In genomic region chr13:95404141-95404882, GRCh38 we compare ENCODE assay signal across 8 cellular contexts.
DNase-seq lines count a peak whose midpoint lies in the region; ATAC-seq, FAIRE-seq and TF ChIP-seq lines count a peak whose summit lies in the region.

No MANE protein-coding gene starts in this region.

- H3K27me3 ChIP-seq in smooth muscle cell (ENCODE audit: low read depth): no peaks in the 10 kb centered on the region

- DNase-seq in A549 (ENCODE audit: low read depth in 1 of 2, low spot score in 1 of 2): peak; percentile 75 to 77
- DNase-seq in GM18507 (ENCODE audit: extremely low spot score, insufficient read length, low read depth): peak; percentile 83
- DNase-seq in NCI-H2107 treated with DMSO at 0.1 percent for 48 hours (lab: John Stamatoyannopoulos, UW; ENCODE audit: unreplicated experiment): peak; percentile 37
- DNase-seq in WTC11 (ENCODE audit: low spot score): peak; percentile 90
- DNase-seq in cardiac fibroblast (ENCODE audit: low read depth in 2 of 2): peak; percentile 80 to 82
- peak; percentile 57 to 71 (median 68) for DNase-seq in immature natural killer cell
- DNase-seq in smooth muscle cell (lab: John Stamatoyannopoulos, UW; ENCODE audit: unreplicated experiment): peak; percentile 37

- POLR2A ChIA-PET in A549 (lab: Yijun Ruan, JAX) (interaction anchor here (1.0 kb wide), 1 partner anchor 240 kb away, joined by 4 read pairs; the partner anchor contains the start of gene DZIP1), WTC11 (lab: Charles Lee) (interaction anchor here (1.0 to 1.6 kb wide), 3 partner anchors 45 to 215 kb away, joined by 4 to 7 read pairs (median 6); no protein-coding TSS in a partner anchor)

- TF ChIP-seq POLR2A in A549 (IDR thresholded peaks at IDR 0.05; ENCODE audit: low read length): no peak

- H3K36me3 ChIP-seq in smooth muscle cell (ENCODE audit: low read depth): no peaks in the 10 kb centered on the region

- H3K9me3 Mint-ChIP-seq in WTC11 (no peaks in the 10 kb centered on the region), immature natural killer cell (no peaks in the 10 kb centered on the region)

- H3K4me3 ChIP-seq in A549 (no peak overlapping the region), cardiac fibroblast (replicated peaks in 1 of 2; ENCODE audit: low read depth in 2 of 2, low read length in 2 of 2) (peak overlapping the region; percentile 43 to 44), smooth muscle cell (peak overlapping the region; percentile 46)

- H3K27ac ChIP-seq in A549 (peak overlapping the region; percentile 45 to 65; a peak in 4 of 6 replicates), smooth muscle cell (ENCODE audit: low read depth) (no peak overlapping the region)

- H3K4me3 Mint-ChIP-seq in WTC11: peak overlapping the region; percentile 74
- H3K4me3 Mint-ChIP-seq in immature natural killer cell: peak overlapping the region; percentile 81 to 97 (median 91)

- no peak overlapping the region for H3K9ac ChIP-seq in smooth muscle cell (ENCODE audit: low read depth)

- H3K4me1 Mint-ChIP-seq in WTC11: peaks cover 5% of the 10 kb centered on the region
- peaks cover 6 to 10% of the 10 kb centered on the region in 2 donors for H3K4me1 Mint-ChIP-seq in immature natural killer cell

- WGBS in A549 (ENCODE audit: missing lambda C conversion rate): 28% methylated on average over 24 of the region's 24 CpGs
- 10% methylated on average over 24 of the region's 24 CpGs for whole genome bisulfite sequencing in smooth muscle cell (ENCODE audit: low lambda C conversion rate)

- H3K4me2 ChIP-seq in A549 (peak overlapping the region; percentile 68), smooth muscle cell (peak overlapping the region; percentile 83)

- FAIRE-seq in A549 (lab: Jason Lieb, UNC) (no peak), GM18507 (lab: Jason Lieb, UNC) (peak; percentile 96)

- no peaks in the 10 kb centered on the region for H3F3A ChIP-seq in smooth muscle cell (ENCODE audit: low read depth)

- CTCF ChIA-PET in A549 (lab: Yijun Ruan, JAX) (interaction anchor here (0.6 to 9.4 kb wide), 58 partner anchors 9 to 784 kb away, joined by 3 to 230 read pairs (median 4); partner anchors contain the start of gene ABCC4), WTC11 (lab: Charles Lee) (interaction anchor here (0.6 to 11.7 kb wide), 82 partner anchors 10 to 882 kb away, joined by 3 to 388 read pairs (median 4); partner anchors contain the start of gene ABCC4)

- peak overlapping the region; percentile 83 for H2AFZ ChIP-seq in smooth muscle cell (ENCODE audit: low read depth)

- peak overlapping the region; percentile 34; the same call in 1 of the 2 replicates for H3K27ac Mint-ChIP-seq in WTC11
- peak overlapping the region in 3 of 6 donors; percentile 2 to 79 (median 35) for H3K27ac Mint-ChIP-seq in immature natural killer cell

- no peaks in the 10 kb centered on the region for H3K79me2 ChIP-seq in smooth muscle cell (ENCODE audit: low read depth)

- H3K4me1 ChIP-seq in A549 (peaks cover 5% of the 10 kb centered on the region; the same call in 2 of the 3 replicates), smooth muscle cell (ENCODE audit: low read depth) (no peaks in the 10 kb centered on the region)

- no peaks in the 10 kb centered on the region for H3K36me3 Mint-ChIP-seq in WTC11
- no peaks in the 10 kb centered on the region for H3K36me3 Mint-ChIP-seq in immature natural killer cell

- H4K20me1 ChIP-seq in smooth muscle cell (ENCODE audit: low read depth): no peaks in the 10 kb centered on the region

- H3K27me3 Mint-ChIP-seq in WTC11 (ENCODE audit: low read depth): no peaks in the 10 kb centered on the region; the same call in 1 of the 2 replicates
- H3K27me3 Mint-ChIP-seq in immature natural killer cell (ENCODE audit: low read depth in 3 of 3): peaks cover 0 to 12% (median 8%) of the 10 kb centered on the region in 3 donors

- H3K9me3 ChIP-seq in A549 (no peaks in the 10 kb centered on the region), smooth muscle cell (replicated peaks; ENCODE audit: low read depth) (no peaks in the 10 kb centered on the region)

- TF ChIP-seq CTCF in A549 (IDR thresholded peaks at IDR 0.05) (peak; percentile 87), WTC11 (IDR thresholded peaks at IDR 0.05) (peak; percentile 85), cardiac fibroblast (IDR thresholded peaks at IDR 0.05; ENCODE audit: low read depth, low read length) (peak; percentile 92), smooth muscle cell (IDR thresholded peaks at IDR 0.05; ENCODE audit: borderline replicate concordance, insufficient read depth, poor library complexity, severe bottlenecking) (peak; percentile 98)

- TF ChIP-seq EP300 in A549 (IDR thresholded peaks at IDR 0.05): no peak

- TF ChIP-seq RAD21 in A549 (conservative IDR thresholded peaks at IDR 0.05 in 1 of 2, IDR thresholded peaks at IDR 0.05 in 1 of 2): peak; percentile 94 to 96

- ATAC-seq in A549 (peak; percentile 94 to 95), HG03039 (IDR thresholded peaks at IDR 0.05; ENCODE audit: unreplicated experiment) (peak; percentile 88), WTC11 (peak; percentile 88)

TF ChIP-seq in A549, 52 proteins besides CTCF, POLR2A, EP300 and RAD21:
- TF ChIP-seq SMC3 (IDR thresholded peaks at IDR 0.05): peak; percentile 93
- no peak for TF ChIP-seq FOXS1 (CRISPR knock-in tag; IDR thresholded peaks at IDR 0.05)
- TF ChIP-seq ESRRA (IDR thresholded peaks at IDR 0.05; ENCODE audit: borderline replicate concordance, low read length): no peak

TF ChIP-seq in WTC11, 78 proteins besides CTCF, POLR2A, EP300 and RAD21 (continues in another document):
- TF ChIP-seq ZNF416 (CRISPR knock-in tag; IDR thresholded peaks at IDR 0.05) (no peak), USF2 (CRISPR knock-in tag; IDR thresholded peaks at IDR 0.05) (no peak), SP1 (CRISPR knock-in tag; conservative IDR thresholded peaks at IDR 0.05) (0 out of 2 replicates have a peak, but pooled peaks have one; percentile 16), CBFB (CRISPR knock-in tag; IDR thresholded peaks at IDR 0.05; ENCODE audit: low read depth) (no peak), GTF2I (CRISPR knock-in tag; conservative IDR thresholded peaks at IDR 0.05) (0 out of 2 replicates have a peak, but pooled peaks have one; percentile 25), ZNF532 (CRISPR knock-in tag; IDR thresholded peaks at IDR 0.05; ENCODE audit: borderline replicate concordance) (no peak), ZNF121 (CRISPR knock-in tag; IDR thresholded peaks at IDR 0.05) (peak; percentile 94), ZNF512 (CRISPR knock-in tag; IDR thresholded peaks at IDR 0.05; ENCODE audit: borderline replicate concordance) (no peak), NFATC4 (CRISPR knock-in tag; IDR thresholded peaks at IDR 0.05) (no peak)

Comparison
In these comparisons a context has a peak if more than half of its experiments do, and no peak if none do; other contexts are left out.
1. DNase-seq: peak in every context shown above with its lines; median percentile 90 in WTC11; 83 in GM18507; 81 in cardiac fibroblast; 76 in A549; 68 in immature natural killer cell; 37 in NCI-H2107 treated with DMSO at 0.1 percent for 48 hours; 37 in smooth muscle cell.
2. Of the 8 proteins assayed by ChIP-seq in both WTC11 and A549: peak only in WTC11: HMGXB4; only in A549: none; in both: CTCF; in neither: 6.